ENCODE assay signal across 8 cellular contexts in the genomic region with DNA sequence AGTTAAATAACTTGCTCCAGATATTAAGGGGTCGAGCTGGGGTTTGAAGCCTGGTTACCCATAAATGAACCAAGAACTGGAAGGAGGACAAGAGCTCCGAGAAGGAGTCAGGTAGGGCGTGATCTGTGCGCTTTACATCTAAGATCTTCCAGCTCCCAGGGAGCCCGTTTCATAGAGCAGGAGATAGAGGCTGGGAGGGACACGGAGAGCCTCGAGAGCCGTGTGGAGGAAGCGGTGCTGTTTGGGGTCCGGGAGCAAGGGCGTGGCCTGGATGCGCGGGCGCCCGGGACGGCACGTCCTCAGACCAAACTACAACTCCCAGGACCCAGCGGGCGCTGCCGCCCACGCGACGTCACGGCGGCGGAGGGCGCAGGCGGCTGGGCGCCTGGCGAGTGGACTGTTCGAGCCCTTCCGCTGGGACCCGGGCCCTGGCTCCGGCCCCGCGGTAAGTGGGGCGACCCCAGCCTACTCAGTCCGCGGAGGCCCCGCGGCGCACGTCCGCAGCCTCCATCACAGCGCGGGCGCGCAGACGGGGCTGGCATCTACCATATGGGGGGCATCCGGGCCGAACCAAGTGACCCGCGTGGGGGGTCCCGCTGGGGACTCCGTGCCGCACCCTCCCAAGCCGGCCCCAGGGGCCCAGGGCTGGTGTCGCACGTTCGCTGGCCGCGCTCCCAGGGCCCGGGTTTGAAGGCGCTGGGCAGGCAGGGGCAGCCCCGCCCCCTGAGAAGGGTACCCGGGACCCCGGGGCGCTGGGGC. TPM values are rescaled to one million over a fixed set of nuclear protein-coding genes. Genes with fewer than 3 reads are reported as not detected.
DNase-seq lines count a peak whose midpoint lies in the region; ATAC-seq and TF ChIP-seq lines count a peak whose summit lies in the region.

A gene (plus strand): TSS at position 352 of the 759 bp plus-strand sequence. CDS start 838 bp downstream, outside the sequence.

- no peak for TF ChIP-seq POLR2A in stomach (IDR thresholded peaks at IDR 0.05)

- H3K9me3 ChIP-seq in HUES64 (ENCODE audit: insufficient read depth, low read depth, low read length) (no peaks in the 10 kb centered on the region), stomach (no peaks in the 10 kb centered on the region)

- intact Hi-C loops in stomach (cut with DNase I; ENCODE audit: low total_unique reads), result no loop called here

- TF ChIP-seq EP300 in stomach (IDR thresholded peaks at IDR 0.05), result no peak

- 5% methylated on average over 68 of the region's 68 CpGs for WGBS in HUES64
- WGBS in stomach, 5 donors, result 3 to 15% (median 4%) methylated on average over 13 to 68 of the region's 68 CpGs

- H3K9ac ChIP-seq in HUES64 (ENCODE audit: low read depth, low read length), result peak within 1 kb of the TSS; percentile 73

- H3K9me3 Mint-ChIP-seq in natural killer cell treated with Interleukin-12 subunit alpha and Interleukin-12 subunit beta and Interleukin-15 and Interleukin-18, amount 100 ng/mL, for 72 hours, result no peaks in the 10 kb centered on the region

- no peaks in the 10 kb centered on the region for H3K27me3 Mint-ChIP-seq in natural killer cell treated with Interleukin-12 subunit alpha and Interleukin-12 subunit beta and Interleukin-15 and Interleukin-18, amount 100 ng/mL, for 72 hours

- H3K4me3 Mint-ChIP-seq in natural killer cell treated with Interleukin-12 subunit alpha and Interleukin-12 subunit beta and Interleukin-15 and Interleukin-18, amount 100 ng/mL, for 72 hours, result peak within 1 kb of the TSS; percentile 93

- peak within 1 kb of the TSS; percentile 85 to 96 for H3K27ac Mint-ChIP-seq in natural killer cell treated with Interleukin-12 subunit alpha and Interleukin-12 subunit beta and Interleukin-15 and Interleukin-18, amount 100 ng/mL, for 72 hours

- DNase-seq in DMS153 (lab: John Stamatoyannopoulos, UW), result peak; percentile 62
- peak; percentile 92 for DNase-seq in RPMI8226
- peak; percentile 63 for DNase-seq in activated T-helper 9 cell treated with anti-CD3 and anti-CD28 coated beads, Interleukin-2, amount 50 U/mL, for 16 hours (ENCODE audit: low read depth)
- DNase-seq in fibroblast of pulmonary artery (ENCODE audit: low read depth), result peak; percentile 67
- peak; percentile 86 for DNase-seq in natural killer cell treated with Interleukin-12 subunit alpha and Interleukin-12 subunit beta and Interleukin-15 and Interleukin-18, amount 100 ng/mL, for 72 hours (ENCODE audit: low spot score)
- peak; percentile 73 for DNase-seq in stomach

- peak; percentile 78 for ATAC-seq in GM21447 (IDR thresholded peaks at IDR 0.05; ENCODE audit: unreplicated experiment)
- peak; percentile 88 to 91 for ATAC-seq in natural killer cell treated with Interleukin-12 subunit alpha and Interleukin-12 subunit beta and Interleukin-15 and Interleukin-18, amount 100 ng/mL, for 72 hours

- H3K27ac ChIP-seq in HUES64 (ENCODE audit: low read depth, low read length) (no peak within 1 kb of the TSS), stomach (peak within 1 kb of the TSS; percentile 88 to 96 (median 95))

- peaks cover 40% of the 10 kb centered on the region for H3K36me3 ChIP-seq in HUES64 (ENCODE audit: insufficient read depth, low read length)
- H3K36me3 ChIP-seq in stomach, result peaks cover 35 to 40% (median 38%) of the 10 kb centered on the region in 4 donors

- no peak for TF ChIP-seq CTCF in fibroblast of pulmonary artery (IDR thresholded peaks at IDR 0.05; ENCODE audit: low read length, missing control alignments)
- no peak for TF ChIP-seq CTCF in stomach (IDR thresholded peaks at IDR 0.05)

- no peaks in the 10 kb centered on the region for H3K27me3 ChIP-seq in HUES64 (ENCODE audit: insufficient read depth, low read length)
- H3K27me3 ChIP-seq in stomach, result no peaks in the 10 kb centered on the region

- H3K4me1 Mint-ChIP-seq in natural killer cell treated with Interleukin-12 subunit alpha and Interleukin-12 subunit beta and Interleukin-15 and Interleukin-18, amount 100 ng/mL, for 72 hours (ENCODE audit: low read depth in 2 of 2), result peaks cover 17 to 20% of the 10 kb centered on the region in 2 donors

- H3K36me3 Mint-ChIP-seq in natural killer cell treated with Interleukin-12 subunit alpha and Interleukin-12 subunit beta and Interleukin-15 and Interleukin-18, amount 100 ng/mL, for 72 hours, result no peaks in the 10 kb centered on the region

- H3K4me1 ChIP-seq in HUES64 (ENCODE audit: insufficient read depth, low read length) (no peaks in the 10 kb centered on the region), stomach (peaks cover 27 to 52% (median 39%) of the 10 kb centered on the region in 4 donors)

- H3K4me3 ChIP-seq in HUES64 (ENCODE audit: low read length) (peak within 1 kb of the TSS; percentile 83), fibroblast of pulmonary artery (replicated peaks; ENCODE audit: low read depth, low read length) (peak within 1 kb of the TSS; percentile 83), stomach (peak within 1 kb of the TSS; percentile 70 to 99 (median 94))

RNA-seq across cellular contexts. Expression of the gene that starts here (rescaled TPM):
- polyA plus RNA-seq in HUES64 (2013, experiment 1 of 2), result 34.1 TPM
- 44.3 TPM for polyA plus RNA-seq in HUES64 (2013, experiment 2 of 2)
- 10 to 100 TPM; 42.7 to 43.1 TPM for total RNA-seq in natural killer cell treated with Interleukin-12 subunit alpha and Interleukin-12 subunit beta and Interleukin-15 and Interleukin-18, amount 100 ng/mL, for 72 hours
- total RNA-seq in stomach, result 100 to 1,000 TPM in 1 of 5 donors, 10 to 100 TPM in 4; 11.0 to 197 (median 58.3) TPM
- 10 to 100 TPM; 27.4 to 40.9 (median 34.0) TPM for polyA plus RNA-seq in stomach
